ENCODE assay signal across 21 cellular contexts in genomic region chrX:134798472-134798871, GRCh38. TPM values are rescaled to one million over a fixed set of nuclear protein-coding genes. Genes with fewer than 3 reads are reported as not detected.
DNase-seq lines count a peak whose midpoint lies in the region; ATAC-seq, FAIRE-seq and TF ChIP-seq lines count a peak whose summit lies in the region.
"Had no signal": no experiment of that assay in that cellular context is flagged by ENCODE, and none has a peak within 500 bp of the region (broad histone marks: within the 10 kb centered on the region; RNA-seq: fewer than 3 reads in every experiment).

No MANE protein-coding gene starts in this region.

- H3K4me1 Mint-ChIP-seq in CD4-positive, CD25-positive, alpha-beta regulatory T cell, result peaks cover 1 to 33% (median 16%) of the 10 kb centered on the region in 4 donors
- peaks cover 22% of the 10 kb centered on the region for H3K4me1 Mint-ChIP-seq in activated CD8-positive, alpha-beta T cell treated with anti-CD3 and anti-CD28 coated beads for 36 hours (ENCODE audit: low read depth)
- H3K4me1 Mint-ChIP-seq in mesothelial cell of epicardium, result peaks cover 20% of the 10 kb centered on the region

- H3K4me3 Mint-ChIP-seq in CD4-positive, CD25-positive, alpha-beta regulatory T cell, result peak overlapping the region in 3 of 4 donors; percentile 41 to 72 (median 59)
- H3K4me3 Mint-ChIP-seq in activated CD8-positive, alpha-beta T cell treated with anti-CD3 and anti-CD28 coated beads for 36 hours, result peak overlapping the region; percentile 36
- H3K4me3 Mint-ChIP-seq in mesothelial cell of epicardium, result peak overlapping the region; percentile 30
- H3K4me3 Mint-ChIP-seq: activated B cell treated with CpG ODN at 0.5 μM for 24 hours had no signal

- H3K27me3 ChIP-seq in CD4-positive, CD25-positive, alpha-beta regulatory T cell (ENCODE audit: control insufficient read depth, insufficient read depth, low read length), result no peaks in the 10 kb centered on the region
- H3K27me3 ChIP-seq: right lobe of liver had no signal

- no peaks in the 10 kb centered on the region for H3K9me3 Mint-ChIP-seq in CD4-positive, CD25-positive, alpha-beta regulatory T cell
- no peaks in the 10 kb centered on the region for H3K9me3 Mint-ChIP-seq in activated CD8-positive, alpha-beta T cell treated with anti-CD3 and anti-CD28 coated beads for 36 hours
- H3K9me3 Mint-ChIP-seq in mesothelial cell of epicardium, result peaks cover 12% of the 10 kb centered on the region
- H3K9me3 Mint-ChIP-seq: activated B cell treated with CpG ODN at 0.5 μM for 24 hours had no signal

- POLR2A ChIA-PET in activated CD8-positive, alpha-beta T cell treated with anti-CD3 and anti-CD28 coated beads for 36 hours (lab: Charles Lee), result no interaction called here

- no peaks in the 10 kb centered on the region for H3K9me3 ChIP-seq in CD4-positive, CD25-positive, alpha-beta regulatory T cell (ENCODE audit: control insufficient read depth in 2 of 2, low read length in 2 of 2)
- H3K9me3 ChIP-seq: right lobe of liver had no signal

- TF ChIP-seq POLR2A in GM12891 (IDR thresholded peaks at IDR 0.05; ENCODE audit: low read depth, low read length), result no peak

- intact Hi-C loops in activated CD8-positive, alpha-beta T cell treated with anti-CD3 and anti-CD28 coated beads for 36 hours (cut with micrococcal nuclease), result no loop called here

- H3K4me1 ChIP-seq in CD4-positive, CD25-positive, alpha-beta regulatory T cell (ENCODE audit: control insufficient read depth, insufficient read depth, low read length, poor library complexity, severe bottlenecking), result peaks cover 11% of the 10 kb centered on the region
- H3K4me1 ChIP-seq: right lobe of liver had no signal

- no peak for ATAC-seq in CD4-positive, CD25-positive, alpha-beta regulatory T cell (ENCODE audit: low read depth in 2 of 2)
- no peak for ATAC-seq in activated CD8-positive, alpha-beta T cell treated with anti-CD3 and anti-CD28 coated beads for 36 hours
- ATAC-seq in HG03280 (IDR thresholded peaks at IDR 0.05; ENCODE audit: unreplicated experiment), result no peak
- ATAC-seq in HG03196 (IDR thresholded peaks at IDR 0.05; ENCODE audit: unreplicated experiment), result no peak
- ATAC-seq: left cardiac atrium, right lobe of liver, Right ventricle myocardium inferior had no signal

- CTCF ChIA-PET in activated CD8-positive, alpha-beta T cell treated with anti-CD3 and anti-CD28 coated beads for 36 hours (lab: Charles Lee), result no interaction called here

- no peak overlapping the region for H3K27ac Mint-ChIP-seq in CD4-positive, CD25-positive, alpha-beta regulatory T cell
- peak overlapping the region; percentile 55 for H3K27ac Mint-ChIP-seq in activated CD8-positive, alpha-beta T cell treated with anti-CD3 and anti-CD28 coated beads for 36 hours
- no peak overlapping the region for H3K27ac Mint-ChIP-seq in mesothelial cell of epicardium
- H3K27ac Mint-ChIP-seq: activated B cell treated with CpG ODN at 0.5 μM for 24 hours had no signal

- no peaks in the 10 kb centered on the region for H3K36me3 Mint-ChIP-seq in CD4-positive, CD25-positive, alpha-beta regulatory T cell
- peaks cover 6% of the 10 kb centered on the region for H3K36me3 Mint-ChIP-seq in activated CD8-positive, alpha-beta T cell treated with anti-CD3 and anti-CD28 coated beads for 36 hours (ENCODE audit: low read depth)
- H3K36me3 Mint-ChIP-seq in mesothelial cell of epicardium, result peaks cover 2% of the 10 kb centered on the region

- TF ChIP-seq CTCF in activated CD8-positive, alpha-beta T cell treated with anti-CD3 and anti-CD28 coated beads for 36 hours (IDR thresholded peaks at IDR 0.05), result no peak
- TF ChIP-seq CTCF in mesothelial cell of epicardium (IDR thresholded peaks at IDR 0.05; ENCODE audit: unreplicated experiment), result no peak

- FAIRE-seq in GM12891 (lab: Jason Lieb, UNC), result peak; percentile 28
- FAIRE-seq: bronchial epithelial cell, H1, urothelium cell line had no signal

- H3K36me3 ChIP-seq in CD4-positive, CD25-positive, alpha-beta regulatory T cell (ENCODE audit: control insufficient read depth, insufficient read depth, low read length), result no peaks in the 10 kb centered on the region
- H3K36me3 ChIP-seq: right lobe of liver had no signal

- no peaks in the 10 kb centered on the region for H3K27me3 Mint-ChIP-seq in CD4-positive, CD25-positive, alpha-beta regulatory T cell
- no peaks in the 10 kb centered on the region for H3K27me3 Mint-ChIP-seq in activated CD8-positive, alpha-beta T cell treated with anti-CD3 and anti-CD28 coated beads for 36 hours
- no peaks in the 10 kb centered on the region for H3K27me3 Mint-ChIP-seq in mesothelial cell of epicardium (ENCODE audit: low read depth)
- H3K27me3 Mint-ChIP-seq: activated B cell treated with CpG ODN at 0.5 μM for 24 hours had no signal

- no peak for DNase-seq in CD4-positive, CD25-positive, alpha-beta regulatory T cell
- no peak for DNase-seq in GM12891 (ENCODE audit: insufficient read length, low spot score)
- no peak for DNase-seq in activated CD8-positive, alpha-beta T cell treated with anti-CD3 and anti-CD28 coated beads for 36 hours
- no peak for DNase-seq in mesothelial cell of epicardium (ENCODE audit: low spot score in 2 of 2, unreplicated experiment in 2 of 2)
- no peak for DNase-seq in Ammon's horn (ENCODE audit: low spot score)
- no peak for DNase-seq in SIG-M5 (lab: John Stamatoyannopoulos, UW)
- DNase-seq: activated B cell treated with CpG ODN at 0.5 μM for 24 hours; activated CD8-positive, alpha-beta memory T cell treated with anti-CD3 and anti-CD28 coated beads, Interleukin-2, amount 50 U/mL, for 48 hours; COR-L47; dermis blood vessel endothelial cell; IMR-90; left cardiac atrium; NCI-H1930; NCI-H446 treated with DMSO at 0.1 percent for 48 hours; right lobe of liver had no signal

- H3K27ac ChIP-seq in CD4-positive, CD25-positive, alpha-beta regulatory T cell (ENCODE audit: insufficient read depth, low read length, poor library complexity, severe bottlenecking), result no peak overlapping the region
- H3K27ac ChIP-seq: right lobe of liver had no signal

- H3K4me3 ChIP-seq in CD4-positive, CD25-positive, alpha-beta regulatory T cell (ENCODE audit: low read depth, low read length), result no peak overlapping the region
- H3K4me3 ChIP-seq: right lobe of liver had no signal

TF ChIP-seq in GM12891, 5 proteins besides CTCF, POLR2A, EP300 and RAD21:
- TF ChIP-seq POLR2AphosphoS5 (IDR thresholded peaks at IDR 0.05; ENCODE audit: low read depth, low read length) (no peak), POU2F2 (IDR thresholded peaks at IDR 0.05; ENCODE audit: low read depth, low read length) (no peak), PAX5 (IDR thresholded peaks at IDR 0.05; ENCODE audit: insufficient read depth, low read length, severe bottlenecking) (no peak), SPI1 (IDR thresholded peaks at IDR 0.05; ENCODE audit: low read depth, low read length) (no peak), TAF1 (IDR thresholded peaks at IDR 0.05; ENCODE audit: low read depth, low read length) (no peak)

RNA-seq across cellular contexts. Expression of gene PABIR2, which starts 1.5 kb away (rescaled TPM):
- 48.7 TPM for total RNA-seq in CD4-positive, CD25-positive, alpha-beta regulatory T cell
- polyA plus RNA-seq in CD4-positive, CD25-positive, alpha-beta regulatory T cell, result 1 to 10 TPM; 5.1 to 8.2 (median 6.6) TPM
- 22.7 TPM for polyA plus RNA-seq in GM12891 (2012; ENCODE audit: low read depth, missing spikeins)
- 10 to 100 TPM; 44.3 to 48.1 TPM for total RNA-seq in activated CD8-positive, alpha-beta T cell treated with anti-CD3 and anti-CD28 coated beads for 36 hours
- 22.0 to 23.0 TPM (median 22.0 TPM) in 3 replicates for total RNA-seq in mesothelial cell of epicardium
